ENCODE assay signal across 15 cellular contexts in the genomic region with DNA sequence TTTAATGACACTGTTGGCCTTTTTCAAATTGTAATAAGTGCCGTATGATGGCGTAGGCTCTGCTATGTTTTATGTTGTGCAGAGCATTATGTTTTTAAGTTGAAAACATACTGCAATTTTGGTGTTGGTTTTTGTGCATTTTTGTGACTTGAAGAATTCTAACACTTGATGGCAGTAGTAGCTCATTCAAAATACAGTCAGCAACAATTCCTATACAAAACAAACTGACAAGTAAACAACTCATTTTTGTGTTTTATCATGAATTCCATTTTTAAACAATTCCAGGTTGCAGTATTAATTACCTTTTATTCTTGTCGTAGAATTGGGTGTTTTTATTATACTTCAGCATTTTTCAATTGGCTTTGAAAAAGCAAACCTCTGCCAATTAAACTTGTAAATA. TPM values are rescaled to one million over a fixed set of nuclear protein-coding genes. Genes with fewer than 3 reads are reported as not detected.
DNase-seq lines count a peak whose midpoint lies in the region; FAIRE-seq and TF ChIP-seq lines count a peak whose summit lies in the region.
"Had no signal": no experiment of that assay in that cellular context is flagged by ENCODE, and none has a peak within 500 bp of the region (broad histone marks: within the 10 kb centered on the region; RNA-seq: fewer than 3 reads in every experiment).

No MANE protein-coding gene starts in this region.

- POLR2A ChIA-PET in endothelial cell of umbilical vein (lab: Charles Lee) = no interaction called here

- H3K4me2 ChIP-seq in endothelial cell of umbilical vein (ENCODE audit: insufficient read depth, low read length) = no peak overlapping the region

- dilution Hi-C loops in endothelial cell of umbilical vein (cut with MboI; ENCODE audit: extremely low pct_ligation_motif_present, low sequenced_read_pairs) = no loop called here

- intact Hi-C loops in endothelial cell of umbilical vein (cut with micrococcal nuclease) (loop anchor here (1.0 to 5.0 kb wide), 3 partner anchors 14 to 1487 kb away; no protein-coding TSS in a partner anchor), ovary (cut with DNase I) (no loop called here), dorsolateral prefrontal cortex (cut with DNase I) (loop anchor here in 1 of 2 donors (5.0 kb wide), 1 partner anchor 1412 kb away; no protein-coding TSS in a partner anchor)

- H3K36me3 ChIP-seq in endothelial cell of umbilical vein (ENCODE audit: control insufficient read depth in 2 of 2, extremely low read depth in 1 of 2, insufficient read depth in 2 of 2, low read length in 2 of 2) = no peaks in the 10 kb centered on the region
- no peaks in the 10 kb centered on the region for H3K36me3 ChIP-seq in ovary
- H3K36me3 ChIP-seq: lower lobe of right lung had no signal

- peak; percentile 21 for DNase-seq in NCI-H1694 treated with DMSO at 0.1 percent for 48 hours (lab: John Stamatoyannopoulos, UW)
- no peak for DNase-seq in NCI-H1694 (lab: John Stamatoyannopoulos, UW)
- DNase-seq in NAMALWA (ENCODE audit: low spot score) = peak; percentile 27
- DNase-seq in endothelial cell of umbilical vein (ENCODE audit: low read depth, low spot score) = peak; percentile 24
- DNase-seq in ovary = no peak
- DNase-seq in dorsolateral prefrontal cortex = no peak
- no peak for DNase-seq in DMS79 treated with DMSO at 0.1 percent for 48 hours (lab: John Stamatoyannopoulos, UW)
- no peak for DNase-seq in NCI-H2196 treated with DMSO at 0.1 percent for 48 hours (lab: John Stamatoyannopoulos, UW; ENCODE audit: unreplicated experiment)
- DNase-seq: activated naive CD4-positive, alpha-beta T cell treated with Interleukin-2 at 50 U/mL for 16 hours; cortex of kidney; DMS79; lower lobe of right lung had no signal

- no peaks in the 10 kb centered on the region for H4K20me1 ChIP-seq in endothelial cell of umbilical vein (replicated peaks; ENCODE audit: control insufficient read depth, extremely low read depth, insufficient read depth, low read length)

- no peak overlapping the region for H2AFZ ChIP-seq in endothelial cell of umbilical vein (ENCODE audit: low read depth, low read length)

- H3K79me2 ChIP-seq in endothelial cell of umbilical vein (ENCODE audit: control insufficient read depth, insufficient read depth, low read length) = no peaks in the 10 kb centered on the region

- FAIRE-seq in endothelial cell of umbilical vein (lab: Jason Lieb, UNC) = peak; percentile 68

- H3K4me1 ChIP-seq in endothelial cell of umbilical vein (ENCODE audit: control insufficient read depth, extremely low read depth, insufficient read depth, low read length) (no peaks in the 10 kb centered on the region), ovary (ENCODE audit: insufficient read depth) (no peaks in the 10 kb centered on the region)
- H3K4me1 ChIP-seq: lower lobe of right lung had no signal

- no peak for TF ChIP-seq POLR2A in endothelial cell of umbilical vein (IDR thresholded peaks at IDR 0.05; ENCODE audit: low read depth, low read length)
- TF ChIP-seq POLR2A in ovary (IDR thresholded peaks at IDR 0.05) = no peak

- no peak overlapping the region for H3K27ac ChIP-seq in endothelial cell of umbilical vein (ENCODE audit: insufficient read depth, low read depth, low read length)
- no peak overlapping the region for H3K27ac ChIP-seq in ovary
- H3K27ac ChIP-seq in dorsolateral prefrontal cortex = peak overlapping the region in 1 of 59 donors; percentile 10
- H3K27ac ChIP-seq: lower lobe of right lung had no signal

- no peaks in the 10 kb centered on the region for H3K27me3 ChIP-seq in endothelial cell of umbilical vein (ENCODE audit: control insufficient read depth in 2 of 2, insufficient read depth in 2 of 2, low read length in 2 of 2)
- no peaks in the 10 kb centered on the region for H3K27me3 ChIP-seq in ovary
- H3K27me3 ChIP-seq in dorsolateral prefrontal cortex = no peaks in the 10 kb centered on the region

- 38 to 50% (median 45%) methylated on average over 3 of the region's 3 CpGs for WGBS in ovary, 3 donors

- CTCF ChIA-PET in endothelial cell of umbilical vein (lab: Charles Lee) = interaction anchor here (0.7 to 3.2 kb wide), 18 partner anchors 9 to 1490 kb away, joined by 3 to 96 read pairs (median 4); no protein-coding TSS in a partner anchor

- TF ChIP-seq CTCF in endothelial cell of umbilical vein (IDR thresholded peaks at IDR 0.05; ENCODE audit: extremely low read depth in 1 of 2, insufficient read depth in 1 of 2, low read depth in 1 of 2, low read length in 2 of 2) (no peak), ovary (IDR thresholded peaks at IDR 0.05) (peak in 2 of 3 donors; percentile 10 to 32), dorsolateral prefrontal cortex (IDR thresholded peaks at IDR 0.05 in 54 of 56, conservative IDR thresholded peaks at IDR 0.05 in 2 of 56; ENCODE audit: low read depth in 1 of 56, partially characterized antibody in 56 of 56) (peak in 16 of 56 donors; percentile 8 to 40 (median 26))

- H3K9ac ChIP-seq in endothelial cell of umbilical vein (replicated peaks; ENCODE audit: extremely low read depth, insufficient read depth, low read length) = no peak overlapping the region

- TF ChIP-seq EP300 in ovary (IDR thresholded peaks at IDR 0.05) = no peak

- H3K4me3 ChIP-seq in endothelial cell of umbilical vein (replicated peaks in 1 of 3; ENCODE audit: insufficient read depth in 1 of 3, low read depth in 1 of 3, low read length in 3 of 3) (no peak overlapping the region), ovary (no peak overlapping the region), dorsolateral prefrontal cortex (peak overlapping the region in 3 of 59 donors; percentile 14 to 24 (median 23))
- H3K4me3 ChIP-seq: lower lobe of right lung had no signal

- H3K9me1 ChIP-seq in endothelial cell of umbilical vein (replicated peaks; ENCODE audit: control insufficient read depth, extremely low read depth, insufficient read depth, low read length) = no peaks in the 10 kb centered on the region

- no TSS peak for BruUV-seq in endothelial cell of umbilical vein (replicated peaks; lab: Mats Ljungman, UMichigan)

- H3K9me3 ChIP-seq in endothelial cell of umbilical vein (replicated peaks; ENCODE audit: control insufficient read depth, insufficient read depth, low read length) (no peaks in the 10 kb centered on the region), ovary (no peaks in the 10 kb centered on the region)
- H3K9me3 ChIP-seq: lower lobe of right lung had no signal

TF ChIP-seq in endothelial cell of umbilical vein, 7 proteins besides CTCF, POLR2A, EP300 and RAD21:
- TF ChIP-seq JUN (IDR thresholded peaks at IDR 0.05; ENCODE audit: borderline replicate concordance, insufficient read depth, insufficient read length, low read depth) = no peak
- TF ChIP-seq GATA2 (IDR thresholded peaks at IDR 0.05; ENCODE audit: insufficient read depth, insufficient read length, low read depth, low read length) = no peak
- TF ChIP-seq MYC (IDR thresholded peaks at IDR 0.05; ENCODE audit: low read depth, low read length) = no peak
- TF ChIP-seq, protein P1, sequence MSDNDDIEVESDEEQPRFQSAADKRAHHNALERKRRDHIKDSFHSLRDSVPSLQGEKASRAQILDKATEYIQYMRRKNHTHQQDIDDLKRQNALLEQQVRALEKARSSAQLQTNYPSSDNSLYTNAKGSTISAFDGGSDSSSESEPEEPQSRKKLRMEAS (IDR thresholded peaks at IDR 0.05; ENCODE audit: insufficient read depth, insufficient read length) = no peak
- TF ChIP-seq FOS (IDR thresholded peaks at IDR 0.05; ENCODE audit: borderline replicate concordance, insufficient read depth, low read length) = no peak
- no peak for TF ChIP-seq EZH2 (IDR thresholded peaks at IDR 0.05; ENCODE audit: borderline replicate concordance, low read depth, low read length, severe bottlenecking)
- TF ChIP-seq POLR2AphosphoS5 (IDR thresholded peaks at IDR 0.05; ENCODE audit: insufficient read depth, low read depth, low read length) = no peak

RNA-seq across cellular contexts. Expression of gene CCER1, which starts 4.0 kb away (rescaled TPM):
- total RNA-seq in endothelial cell of umbilical vein (not detected in 2 replicates), ovary (not detected), dorsolateral prefrontal cortex (not detected)
- polyA plus RNA-seq in endothelial cell of umbilical vein (not detected in 2 replicates), ovary (not detected)
- not detected in 2 replicates for polyA plus RNA-seq in endothelial cell of umbilical vein (2011; cell fraction: cytosol; rRNA removed)
- not detected in 2 replicates for polyA plus RNA-seq in endothelial cell of umbilical vein (2011; cell fraction: nucleus; rRNA removed)
- not detected in 2 replicates for polyA plus RNA-seq in endothelial cell of umbilical vein (2012)
- not detected in 2 replicates for polyA minus RNA-seq in endothelial cell of umbilical vein
- not detected for polyA minus RNA-seq in endothelial cell of umbilical vein (2011; cell fraction: cytosol; rRNA and poly(A)+ RNA removed)
- polyA minus RNA-seq in endothelial cell of umbilical vein (2011; cell fraction: nucleus; rRNA and poly(A)+ RNA removed) = not detected in 2 replicates
- total RNA-seq: A172; activated CD8-positive, alpha-beta T cell treated with anti-CD3 and anti-CD28 coated beads, Interleukin-2, amount 10 ng/mL, durations not matched to agents 7 days and 5 days; lower lobe of right lung; ureter had no signal

RNA-seq across cellular contexts. Expression of gene EPYC, which starts 45.8 kb away (rescaled TPM):
- total RNA-seq in endothelial cell of umbilical vein (not detected in 2 replicates), ovary (under 1 TPM in 1 of 7 donors, not detected in 6; 0.24 TPM), dorsolateral prefrontal cortex (not detected)
- polyA plus RNA-seq in endothelial cell of umbilical vein (0.06 TPM in 1 of 2 replicates, not detected in the other), ovary (under 1 TPM; 0.16 to 0.43 TPM)
- not detected in 2 replicates for polyA plus RNA-seq in endothelial cell of umbilical vein (2011; cell fraction: cytosol; rRNA removed)
- not detected in 2 replicates for polyA plus RNA-seq in endothelial cell of umbilical vein (2011; cell fraction: nucleus; rRNA removed)
- not detected in 2 replicates for polyA plus RNA-seq in endothelial cell of umbilical vein (2012)
- polyA minus RNA-seq in endothelial cell of umbilical vein = not detected in 2 replicates
- polyA minus RNA-seq in endothelial cell of umbilical vein (2011; cell fraction: cytosol; rRNA and poly(A)+ RNA removed) = not detected
- not detected in 2 replicates for polyA minus RNA-seq in endothelial cell of umbilical vein (2011; cell fraction: nucleus; rRNA and poly(A)+ RNA removed)
- total RNA-seq: A172; activated CD8-positive, alpha-beta T cell treated with anti-CD3 and anti-CD28 coated beads, Interleukin-2, amount 10 ng/mL, durations not matched to agents 7 days and 5 days; lower lobe of right lung; ureter had no signal

Comparison
In these comparisons a context has a peak if more than half of its experiments do, and no peak if none do; other contexts are left out.
1. DNase-seq: peak in NCI-H1694 treated with DMSO at 0.1 percent for 48 hours (single experiment), NAMALWA (single experiment) and endothelial cell of umbilical vein (single experiment); none in NCI-H1694 (single experiment), ovary (0 of 5), dorsolateral prefrontal cortex (0 of 10), DMS79 treated with DMSO at 0.1 percent for 48 hours (single experiment) and NCI-H2196 treated with DMSO at 0.1 percent for 48 hours (single experiment).
2. CTCF ChIP-seq: peak in ovary (2 of 3); none in endothelial cell of umbilical vein (0 of 2).